ENCODE assay signal across 14 cellular contexts in genomic region chr4:90120815-90121214, GRCh38. TPM values are rescaled to one million over a fixed set of nuclear protein-coding genes. Genes with fewer than 3 reads are reported as not detected.
DNase-seq lines count a peak whose midpoint lies in the region; ATAC-seq, FAIRE-seq and TF ChIP-seq lines count a peak whose summit lies in the region.
"Had no signal": no experiment of that assay in that cellular context is flagged by ENCODE, and none has a peak within 500 bp of the region (broad histone marks: within the 10 kb centered on the region; RNA-seq: fewer than 3 reads in every experiment).

No MANE protein-coding gene starts in this region.

- H3K9me1 ChIP-seq in IMR-90 (ENCODE audit: insufficient read depth, low read length): no peaks in the 10 kb centered on the region

- H3K56ac ChIP-seq in IMR-90 (ENCODE audit: extremely low read depth, insufficient read depth, low read length): no peak overlapping the region

- FAIRE-seq in GM12891 (lab: Jason Lieb, UNC): peak; percentile 9
- FAIRE-seq in small intestine (lab: Jason Lieb, UNC): peak; percentile 67
- FAIRE-seq: GM12878 had no signal

- WGBS in IMR-90 (ENCODE audit: extremely low coverage in 2 of 2, insufficient read length in 1 of 2), 2 experiments: no CpG with 5 or more reads among the region's 1 CpG
- WGBS in small intestine, 3 donors: 72 to 89% (median 89%) methylated on average over 1 of the region's 1 CpG
- 81 to 88% methylated on average over 1 of the region's 1 CpG for WGBS in thyroid gland, 2 donors
- WGBS in tibial nerve, 2 donors: 64 to 77% methylated on average over 1 of the region's 1 CpG

- no peak overlapping the region for H3K4ac ChIP-seq in IMR-90 (ENCODE audit: low read depth, low read length)

- intact Hi-C loops in IMR-90 (cut with micrococcal nuclease) (no loop called here), thyroid gland (cut with DNase I) (no loop called here)

- H3K4me1 ChIP-seq in IMR-90 (ENCODE audit: control insufficient read depth, insufficient read depth, low read length) (no peaks in the 10 kb centered on the region), small intestine (ENCODE audit: control insufficient read depth in 2 of 2, insufficient read depth in 1 of 2, low read depth in 1 of 2, low read length in 1 of 2) (no peaks in the 10 kb centered on the region), thyroid gland (no peaks in the 10 kb centered on the region), tibial nerve (no peaks in the 10 kb centered on the region)

- dilution Hi-C loops in IMR-90 (cut with HindIII; ENCODE audit: low sequenced_read_pairs, unreplicated experiment): no loop called here

- no peak for ATAC-seq in IMR-90 (ENCODE audit: low read depth)
- ATAC-seq: GM12878 had no signal

- H2BK15ac ChIP-seq in IMR-90 (ENCODE audit: low read depth, low read length): no peak overlapping the region

- no peaks in the 10 kb centered on the region for H3K27me3 ChIP-seq in IMR-90 (ENCODE audit: control insufficient read depth, insufficient read depth, low read length)
- H3K27me3 ChIP-seq in small intestine (ENCODE audit: control insufficient read depth in 2 of 2, insufficient read depth in 2 of 2, low read length in 2 of 2): no peaks in the 10 kb centered on the region
- H3K27me3 ChIP-seq in thyroid gland: no peaks in the 10 kb centered on the region
- H3K27me3 ChIP-seq in tibial nerve: no peaks in the 10 kb centered on the region

- no peak overlapping the region for H3K4me3 ChIP-seq in IMR-90 (ENCODE audit: insufficient read depth, low read depth, low read length)
- H3K4me3 ChIP-seq in small intestine (ENCODE audit: low read depth in 1 of 2, low read length in 2 of 2): no peak overlapping the region
- no peak overlapping the region for H3K4me3 ChIP-seq in thyroid gland (replicated peaks in 1 of 3)
- H3K4me3 ChIP-seq in tibial nerve: no peak overlapping the region
- H3K4me3 ChIP-seq: GM12878 had no signal

- TF ChIP-seq CTCF in IMR-90 (conservative IDR thresholded peaks at IDR 0.05; ENCODE audit: low read depth, low read length) (no peak), thyroid gland (IDR thresholded peaks at IDR 0.05) (no peak), tibial nerve (IDR thresholded peaks at IDR 0.05) (no peak)

- CTCF ChIA-PET in IMR-90 (lab: Yijun Ruan, JAX): no interaction called here

- H3K23ac ChIP-seq in IMR-90 (ENCODE audit: low read depth, low read length): no peak overlapping the region

- H3K27ac ChIP-seq in IMR-90 (ENCODE audit: insufficient read depth, low read length): no peak overlapping the region
- no peak overlapping the region for H3K27ac ChIP-seq in small intestine (ENCODE audit: low read depth in 1 of 2, low read length in 1 of 2)
- H3K27ac ChIP-seq in thyroid gland: no peak overlapping the region
- no peak overlapping the region for H3K27ac ChIP-seq in tibial nerve
- H3K27ac ChIP-seq: KMS-11 had no signal

- TF ChIP-seq EP300 in tibial nerve (IDR thresholded peaks at IDR 0.05): no peak

- no peak for TF ChIP-seq RAD21 in IMR-90 (IDR thresholded peaks at IDR 0.05; ENCODE audit: low read length)

- no peak overlapping the region for H4K8ac ChIP-seq in IMR-90 (ENCODE audit: low read depth in 2 of 2, low read length in 2 of 2)

- POLR2A ChIA-PET in IMR-90 (lab: Charles Lee; ENCODE audit: unreplicated experiment): no interaction called here

- no peak overlapping the region for H2BK120ac ChIP-seq in IMR-90 (ENCODE audit: low read depth, low read length)

- no peaks in the 10 kb centered on the region for H3K79me1 ChIP-seq in IMR-90 (ENCODE audit: low read depth in 1 of 2, low read length in 2 of 2)

- H3K9me3 ChIP-seq in IMR-90 (ENCODE audit: control insufficient read depth, insufficient read depth, low read length) (no peaks in the 10 kb centered on the region), small intestine (ENCODE audit: control insufficient read depth, low read depth) (no peaks in the 10 kb centered on the region), thyroid gland (no peaks in the 10 kb centered on the region), tibial nerve (no peaks in the 10 kb centered on the region)

- no peak overlapping the region for H3K14ac ChIP-seq in IMR-90 (replicated peaks; ENCODE audit: low read depth, low read length)

- H2BK5ac ChIP-seq in IMR-90 (ENCODE audit: low read depth, low read length, poor library complexity, severe bottlenecking): no peak overlapping the region

- H3K4me2 ChIP-seq in IMR-90 (ENCODE audit: low read depth, low read length): no peak overlapping the region

- H3K9ac ChIP-seq in IMR-90 (ENCODE audit: low read depth, low read length): no peak overlapping the region
- H3K9ac ChIP-seq: KMS-11 had no signal

- H2AK5ac ChIP-seq in IMR-90 (ENCODE audit: low read depth, low read length): no peak overlapping the region

- no peak overlapping the region for H2AFZ ChIP-seq in IMR-90 (replicated peaks; ENCODE audit: low read length, poor library complexity)

- no TSS peak for BruUV-seq in IMR-90 (replicated peaks; lab: Mats Ljungman, UMichigan)

- no peak overlapping the region for H2BK20ac ChIP-seq in IMR-90 (ENCODE audit: low read depth, low read length)

- H3K18ac ChIP-seq in IMR-90 (ENCODE audit: low read depth, low read length): no peak overlapping the region

- TF ChIP-seq POLR2A in GM12891 (IDR thresholded peaks at IDR 0.05; ENCODE audit: low read depth, low read length) (no peak), IMR-90 (IDR thresholded peaks at IDR 0.05; ENCODE audit: low read depth, low read length) (no peak), thyroid gland (IDR thresholded peaks at IDR 0.05) (no peak), tibial nerve (IDR thresholded peaks at IDR 0.05) (no peak)

- in situ Hi-C loops in IMR-90 (cut with MboI; ENCODE audit: low sequenced_read_pairs): no loop called here

- H3K36me3 ChIP-seq in IMR-90 (ENCODE audit: control insufficient read depth, insufficient read depth, low read length) (no peaks in the 10 kb centered on the region), small intestine (ENCODE audit: control insufficient read depth in 2 of 2, insufficient read depth in 2 of 2, low read length in 2 of 2) (no peaks in the 10 kb centered on the region), thyroid gland (no peaks in the 10 kb centered on the region), tibial nerve (no peaks in the 10 kb centered on the region)

- no peak overlapping the region for H4K5ac ChIP-seq in IMR-90 (ENCODE audit: low read depth, low read length)

- no peak overlapping the region for H2AK9ac ChIP-seq in IMR-90 (replicated peaks; ENCODE audit: low read depth, low read length, poor library complexity)

- H4K20me1 ChIP-seq in IMR-90 (ENCODE audit: insufficient read depth, low read length): no peaks in the 10 kb centered on the region

- DNase-seq in GM12891 (ENCODE audit: insufficient read length, low spot score) (no peak), IMR-90 (no peak), dermis blood vessel endothelial cell (peak; percentile 2), small intestine (no peak), thyroid gland (no peak), tibial nerve (ENCODE audit: low spot score in 2 of 2) (no peak), islet precursor cell (no peak)
- DNase-seq: C1 segment of cervical spinal cord; Calu3; CD4-positive, alpha-beta T cell; HCEC 1CT had no signal

- H4K91ac ChIP-seq in IMR-90 (ENCODE audit: insufficient read depth, low read depth, low read length): no peak overlapping the region

TF ChIP-seq in GM12891, 5 proteins besides CTCF, POLR2A, EP300 and RAD21:
- TF ChIP-seq TAF1 (IDR thresholded peaks at IDR 0.05; ENCODE audit: low read depth, low read length) (no peak), POLR2AphosphoS5 (IDR thresholded peaks at IDR 0.05; ENCODE audit: low read depth, low read length) (no peak), SPI1 (IDR thresholded peaks at IDR 0.05; ENCODE audit: low read depth, low read length) (no peak), POU2F2 (IDR thresholded peaks at IDR 0.05; ENCODE audit: low read depth, low read length) (no peak), PAX5 (IDR thresholded peaks at IDR 0.05; ENCODE audit: insufficient read depth, low read length, severe bottlenecking) (no peak)

TF ChIP-seq in IMR-90, 13 proteins besides CTCF, POLR2A, EP300 and RAD21:
- TF ChIP-seq RCOR1 (IDR thresholded peaks at IDR 0.05; ENCODE audit: insufficient replicate concordance, low read length): no peak
- no peak for TF ChIP-seq SMC3 (IDR thresholded peaks at IDR 0.05; ENCODE audit: low read depth, low read length)
- TF ChIP-seq MAFK (IDR thresholded peaks at IDR 0.05; ENCODE audit: low read depth, low read length): peak; percentile 98
- TF ChIP-seq MXI1 (IDR thresholded peaks at IDR 0.05; ENCODE audit: borderline replicate concordance, low read depth, low read length): no peak
- TF ChIP-seq ELK1 (IDR thresholded peaks at IDR 0.05; ENCODE audit: borderline replicate concordance, low read depth, low read length): no peak

RNA-seq across cellular contexts. Expression of gene CCSER1, which starts 6.4 kb away (rescaled TPM):
- 0.51 TPM for polyA plus RNA-seq in GM12891 (2012; ENCODE audit: low read depth, missing spikeins)
- total RNA-seq in IMR-90 (2012; rRNA removed) (not detected in 2 replicates), dermis blood vessel endothelial cell (1.9 and 5.4 TPM in 2 replicates), thyroid gland (10 to 100 TPM; 37.7 to 52.3 (median 43.3) TPM), tibial nerve (1 to 10 TPM; 4.0 to 6.0 (median 4.8) TPM)
- polyA plus RNA-seq in IMR-90 (2012; rRNA removed) (not detected in 2 replicates), small intestine (1 to 10 TPM; 3.5 to 8.7 (median 7.3) TPM)
- not detected in 2 replicates for polyA plus RNA-seq in IMR-90 (2012; cell fraction: cytosol; rRNA removed)
- not detected in 2 replicates for polyA plus RNA-seq in IMR-90 (2012; cell fraction: nucleus; rRNA removed; ENCODE audit: low replicate concordance)
- total RNA-seq: A172 had no signal
